10 cellular contexts compared by ENCODE assay signal in the genomic region with DNA sequence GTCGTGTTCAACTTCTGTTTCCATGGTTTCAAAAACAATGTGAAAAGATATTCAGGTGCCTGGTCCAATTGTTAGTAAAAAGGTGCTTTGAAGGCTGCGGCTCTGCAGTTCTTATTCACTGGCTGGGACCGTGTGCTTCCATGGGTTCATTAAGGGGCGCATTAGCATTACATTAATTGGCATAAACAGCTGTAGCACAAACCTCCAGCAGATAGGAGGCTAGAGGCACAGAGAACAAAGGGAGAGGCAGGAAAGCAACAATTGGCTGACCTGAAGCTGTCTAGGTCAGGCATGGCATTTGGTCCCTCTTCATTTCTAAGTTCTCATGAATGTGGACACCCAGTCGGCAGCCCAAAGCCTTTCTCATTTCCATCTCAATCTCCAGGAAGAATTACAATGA. TPM values are rescaled to one million over a fixed set of nuclear protein-coding genes. Genes with fewer than 3 reads are reported as not detected.
DNase-seq lines count a peak whose midpoint lies in the region; ATAC-seq and TF ChIP-seq lines count a peak whose summit lies in the region.
"Had no signal": no experiment of that assay in that cellular context is flagged by ENCODE, and none has a peak within 500 bp of the region (broad histone marks: within the 10 kb centered on the region; RNA-seq: fewer than 3 reads in every experiment).

No MANE protein-coding gene starts in this region.

- no peak overlapping the region for H3K27ac ChIP-seq in right cardiac atrium (ENCODE audit: low read length)

- intact Hi-C loops in right cardiac atrium (cut with DNase I) = no loop called here

- H3K4me3 ChIP-seq in GM08714 (ENCODE audit: low read length) (peak overlapping the region; percentile 58; the same call in 1 of the 2 replicates), right cardiac atrium (ENCODE audit: low read length) (no peak overlapping the region)

- peaks cover 84% of the 10 kb centered on the region for H3K4me1 Mint-ChIP-seq in WTC11

- H3K4me1 ChIP-seq in right cardiac atrium (ENCODE audit: control insufficient read depth, insufficient read depth, low read length) = peaks cover 2% of the 10 kb centered on the region

- peak overlapping the region; percentile 95 for H3K27ac Mint-ChIP-seq in WTC11

- TF ChIP-seq CTCF in WTC11 (IDR thresholded peaks at IDR 0.05) = no peak

- CTCF ChIA-PET in WTC11 (lab: Charles Lee) = interaction anchor here (0.6 to 4.8 kb wide), 7 partner anchors 11 to 258 kb away, joined by 3 to 27 read pairs (median 3); no protein-coding TSS in a partner anchor

- POLR2A ChIA-PET in WTC11 (lab: Charles Lee) = interaction anchor here (0.6 to 0.7 kb wide), 2 partner anchors 17 to 133 kb away, joined by 3 read pairs; partner anchors contain the start of gene AQP11

- no peaks in the 10 kb centered on the region for H3K27me3 Mint-ChIP-seq in WTC11 (ENCODE audit: low read depth)

- DNase-seq in WTC11 (ENCODE audit: low spot score) = no peak
- DNase-seq in DMS 273 (lab: John Stamatoyannopoulos, UW; ENCODE audit: unreplicated experiment) = no peak
- no peak for DNase-seq in NCI-H2107 (lab: John Stamatoyannopoulos, UW)
- DNase-seq in stimulated activated CD4-positive, alpha-beta T cell treated with anti-CD3 and anti-CD28 coated beads, Interleukin-15, amount 100 ng/mL, for 24 hours = no peak
- no peak for DNase-seq in right cardiac atrium
- DNase-seq: EL, posterior cingulate gyrus had no signal

- H3K9me3 Mint-ChIP-seq in WTC11 = no peaks in the 10 kb centered on the region

- no peaks in the 10 kb centered on the region for H3K27me3 ChIP-seq in right cardiac atrium (ENCODE audit: control insufficient read depth, insufficient read depth)

- peak overlapping the region; percentile 45 for H3K4me3 Mint-ChIP-seq in WTC11

- H3K36me3 Mint-ChIP-seq in WTC11 = peaks cover 6% of the 10 kb centered on the region

- ATAC-seq in GM21447 (IDR thresholded peaks at IDR 0.05; ENCODE audit: unreplicated experiment) (peak; percentile 20), HG03064 (IDR thresholded peaks at IDR 0.05; ENCODE audit: low read depth, unreplicated experiment) (peak; percentile 9), WTC11 (peak; percentile 71), right cardiac atrium (no peak)

- H3K9me3 ChIP-seq in right cardiac atrium (ENCODE audit: control insufficient read depth, low read length) = no peaks in the 10 kb centered on the region

- WGBS in right cardiac atrium = 71% methylated on average over 5 of the region's 5 CpGs

TF ChIP-seq in WTC11, 78 proteins besides CTCF, POLR2A, EP300 and RAD21:
- TF ChIP-seq FOXP4 (CRISPR knock-in tag; IDR thresholded peaks at IDR 0.05) = peak; percentile 80; the same call in 1 of the 2 replicates
- no peak for TF ChIP-seq KAT7 (CRISPR knock-in tag; IDR thresholded peaks at IDR 0.05; ENCODE audit: borderline replicate concordance)
- TF ChIP-seq ZBTB21 (CRISPR knock-in tag; IDR thresholded peaks at IDR 0.05; ENCODE audit: borderline replicate concordance) = peak; percentile 33; the same call in 1 of the 2 replicates
- peak; percentile 72 for TF ChIP-seq TEAD1 (CRISPR knock-in tag; IDR thresholded peaks at IDR 0.05)
- TF ChIP-seq PRDM15 (CRISPR knock-in tag; IDR thresholded peaks at IDR 0.05) = no peak
- no peak for TF ChIP-seq TCF7 (CRISPR knock-in tag; IDR thresholded peaks at IDR 0.05; ENCODE audit: low read depth)
- no peak for TF ChIP-seq ZNF423 (CRISPR knock-in tag; IDR thresholded peaks at IDR 0.05)
- TF ChIP-seq ETV6 (CRISPR knock-in tag; IDR thresholded peaks at IDR 0.05) = peak; percentile 38; the same call in 1 of the 2 replicates

RNA-seq across cellular contexts. Expression of gene PAK1, which starts 16.6 kb away (rescaled TPM):
- total RNA-seq in WTC11 (2021) (160 to 191 TPM (median 166 TPM) in 3 replicates), right cardiac atrium (10 to 100 TPM; 15.6 to 19.5 (median 17.2) TPM)
- polyA plus RNA-seq in right cardiac atrium = 7.1 TPM

Comparison
In these comparisons a context has a peak if more than half of its experiments do, and no peak if none do; other contexts are left out.
1. ATAC-seq: peak in GM21447 (single experiment), HG03064 (single experiment) and WTC11 (single experiment); none in right cardiac atrium (0 of 2).